In the genomic region with DNA sequence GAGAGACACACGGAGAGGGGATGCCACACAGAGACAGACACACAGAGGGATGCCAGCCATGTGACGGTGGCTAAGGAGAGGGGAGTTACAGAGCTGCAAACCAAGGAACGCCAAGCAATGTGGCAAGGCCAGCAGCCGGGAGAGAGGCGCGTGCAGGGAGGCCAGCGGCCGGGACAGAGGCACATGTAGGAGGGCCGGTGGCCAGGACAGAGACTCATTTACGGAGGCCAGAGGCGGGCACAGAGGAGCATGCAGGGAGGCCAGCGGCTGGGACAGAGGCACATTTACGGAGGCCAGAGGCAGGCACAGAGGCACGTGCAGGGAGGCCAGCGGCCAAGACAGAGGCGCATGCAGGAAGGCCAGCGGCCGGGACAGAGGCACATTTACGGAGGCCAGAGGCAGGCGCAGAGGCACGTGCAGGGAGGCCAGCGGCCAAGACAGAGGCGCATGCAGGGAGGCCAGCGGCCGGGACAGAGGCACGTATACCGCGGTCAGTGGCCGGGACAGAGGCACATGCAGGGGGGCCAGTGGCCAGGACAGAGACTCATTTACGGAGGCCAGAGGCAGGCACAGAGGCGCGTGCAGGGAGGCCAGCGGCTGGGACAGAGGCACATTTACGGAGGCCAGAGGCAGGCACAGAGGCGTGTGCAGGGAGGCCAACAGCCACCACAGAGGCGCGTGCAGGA, we compare ENCODE assay signal across 1 cellular context.
TF ChIP-seq lines count a peak whose summit lies in the region.

No MANE protein-coding gene starts in this region.

TF ChIP-seq in GM23338, 12 proteins besides CTCF, POLR2A, EP300 and RAD21 (continued from another document):
- TF ChIP-seq, protein P1, sequence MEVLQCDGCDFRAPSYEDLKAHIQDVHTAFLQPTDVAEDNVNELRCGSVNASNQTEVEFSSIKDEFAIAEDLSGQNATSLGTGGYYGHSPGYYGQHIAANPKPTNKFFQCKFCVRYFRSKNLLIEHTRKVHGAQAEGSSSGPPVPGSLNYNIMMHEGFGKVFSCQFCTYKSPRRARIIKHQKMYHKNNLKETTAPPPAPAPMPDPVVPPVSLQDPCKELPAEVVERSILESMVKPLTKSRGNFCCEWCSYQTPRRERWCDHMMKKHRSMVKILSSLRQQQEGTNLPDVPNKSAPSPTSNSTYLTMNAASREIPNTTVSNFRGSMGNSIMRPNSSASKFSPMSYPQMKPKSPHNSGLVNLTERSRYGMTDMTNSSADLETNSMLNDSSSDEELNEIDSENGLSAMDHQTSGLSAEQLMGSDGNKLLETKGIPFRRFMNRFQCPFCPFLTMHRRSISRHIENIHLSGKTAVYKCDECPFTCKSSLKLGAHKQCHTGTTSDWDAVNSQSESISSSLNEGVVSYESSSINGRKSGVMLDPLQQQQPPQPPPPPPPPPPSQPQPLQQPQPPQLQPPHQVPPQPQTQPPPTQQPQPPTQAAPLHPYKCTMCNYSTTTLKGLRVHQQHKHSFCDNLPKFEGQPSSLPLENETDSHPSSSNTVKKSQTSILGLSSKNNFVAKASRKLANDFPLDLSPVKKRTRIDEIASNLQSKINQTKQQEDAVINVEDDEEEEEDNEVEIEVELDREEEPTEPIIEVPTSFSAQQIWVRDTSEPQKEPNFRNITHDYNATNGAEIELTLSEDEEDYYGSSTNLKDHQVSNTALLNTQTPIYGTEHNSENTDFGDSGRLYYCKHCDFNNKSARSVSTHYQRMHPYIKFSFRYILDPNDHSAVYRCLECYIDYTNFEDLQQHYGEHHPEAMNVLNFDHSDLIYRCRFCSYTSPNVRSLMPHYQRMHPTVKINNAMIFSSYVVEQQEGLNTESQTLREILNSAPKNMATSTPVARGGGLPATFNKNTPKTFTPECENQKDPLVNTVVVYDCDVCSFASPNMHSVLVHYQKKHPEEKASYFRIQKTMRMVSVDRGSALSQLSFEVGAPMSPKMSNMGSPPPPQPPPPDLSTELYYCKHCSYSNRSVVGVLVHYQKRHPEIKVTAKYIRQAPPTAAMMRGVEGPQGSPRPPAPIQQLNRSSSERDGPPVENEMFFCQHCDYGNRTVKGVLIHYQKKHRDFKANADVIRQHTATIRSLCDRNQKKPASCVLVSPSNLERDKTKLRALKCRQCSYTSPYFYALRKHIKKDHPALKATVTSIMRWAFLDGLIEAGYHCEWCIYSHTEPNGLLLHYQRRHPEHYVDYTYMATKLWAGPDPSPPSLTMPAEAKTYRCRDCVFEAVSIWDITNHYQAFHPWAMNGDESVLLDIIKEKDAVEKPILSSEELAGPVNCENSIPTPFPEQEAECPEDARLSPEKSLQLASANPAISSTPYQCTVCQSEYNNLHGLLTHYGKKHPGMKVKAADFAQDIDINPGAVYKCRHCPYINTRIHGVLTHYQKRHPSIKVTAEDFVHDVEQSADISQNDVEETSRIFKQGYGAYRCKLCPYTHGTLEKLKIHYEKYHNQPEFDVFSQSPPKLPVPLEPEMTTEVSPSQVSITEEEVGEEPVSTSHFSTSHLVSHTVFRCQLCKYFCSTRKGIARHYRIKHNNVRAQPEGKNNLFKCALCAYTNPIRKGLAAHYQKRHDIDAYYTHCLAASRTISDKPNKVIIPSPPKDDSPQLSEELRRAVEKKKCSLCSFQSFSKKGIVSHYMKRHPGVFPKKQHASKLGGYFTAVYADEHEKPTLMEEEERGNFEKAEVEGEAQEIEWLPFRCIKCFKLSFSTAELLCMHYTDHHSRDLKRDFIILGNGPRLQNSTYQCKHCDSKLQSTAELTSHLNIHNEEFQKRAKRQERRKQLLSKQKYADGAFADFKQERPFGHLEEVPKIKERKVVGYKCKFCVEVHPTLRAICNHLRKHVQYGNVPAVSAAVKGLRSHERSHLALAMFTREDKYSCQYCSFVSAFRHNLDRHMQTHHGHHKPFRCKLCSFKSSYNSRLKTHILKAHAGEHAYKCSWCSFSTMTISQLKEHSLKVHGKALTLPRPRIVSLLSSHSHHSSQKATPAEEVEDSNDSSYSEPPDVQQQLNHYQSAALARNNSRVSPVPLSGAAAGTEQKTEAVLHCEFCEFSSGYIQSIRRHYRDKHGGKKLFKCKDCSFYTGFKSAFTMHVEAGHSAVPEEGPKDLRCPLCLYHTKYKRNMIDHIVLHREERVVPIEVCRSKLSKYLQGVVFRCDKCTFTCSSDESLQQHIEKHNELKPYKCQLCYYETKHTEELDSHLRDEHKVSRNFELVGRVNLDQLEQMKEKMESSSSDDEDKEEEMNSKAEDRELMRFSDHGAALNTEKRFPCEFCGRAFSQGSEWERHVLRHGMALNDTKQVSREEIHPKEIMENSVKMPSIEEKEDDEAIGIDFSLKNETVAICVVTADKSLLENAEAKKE (CRISPR knock-in tag; IDR thresholded peaks at IDR 0.05): no peak
- TF ChIP-seq JUNB (IDR thresholded peaks at IDR 0.05; ENCODE audit: unreplicated experiment) (no peak), EZH2 (IDR thresholded peaks at IDR 0.05; ENCODE audit: low read depth, unreplicated experiment) (no peak), ZNF114 (CRISPR knock-in tag; IDR thresholded peaks at IDR 0.05) (no peak), ZNF331 (CRISPR knock-in tag; IDR thresholded peaks at IDR 0.05; ENCODE audit: low read depth) (no peak), CREB1 (CRISPR knock-in tag; IDR thresholded peaks at IDR 0.05; ENCODE audit: low read depth) (no peak), NANOG (IDR thresholded peaks at IDR 0.05; ENCODE audit: borderline replicate concordance) (no peak), EZH2phosphoT487 (IDR thresholded peaks at IDR 0.05; ENCODE audit: unreplicated experiment) (no peak), POLR2AphosphoS5 (IDR thresholded peaks at IDR 0.05; ENCODE audit: low read depth) (no peak), STAT1 (IDR thresholded peaks at IDR 0.05; ENCODE audit: unreplicated experiment) (no peak)
- TF ChIP-seq, protein P2, sequence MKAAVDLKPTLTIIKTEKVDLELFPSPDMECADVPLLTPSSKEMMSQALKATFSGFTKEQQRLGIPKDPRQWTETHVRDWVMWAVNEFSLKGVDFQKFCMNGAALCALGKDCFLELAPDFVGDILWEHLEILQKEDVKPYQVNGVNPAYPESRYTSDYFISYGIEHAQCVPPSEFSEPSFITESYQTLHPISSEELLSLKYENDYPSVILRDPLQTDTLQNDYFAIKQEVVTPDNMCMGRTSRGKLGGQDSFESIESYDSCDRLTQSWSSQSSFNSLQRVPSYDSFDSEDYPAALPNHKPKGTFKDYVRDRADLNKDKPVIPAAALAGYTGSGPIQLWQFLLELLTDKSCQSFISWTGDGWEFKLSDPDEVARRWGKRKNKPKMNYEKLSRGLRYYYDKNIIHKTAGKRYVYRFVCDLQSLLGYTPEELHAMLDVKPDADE (IDR thresholded peaks at IDR 0.05): no peak
